ENCODE assay signal across 9 cellular contexts in genomic region chr1:213122514-213122929, GRCh38.
A peak's percentile ranks its signal among the peaks of the same experiment; 100 is the strongest.
DNase-seq lines count a peak whose midpoint lies in the region; ATAC-seq and TF ChIP-seq lines count a peak whose summit lies in the region.
"Had no signal": no experiment of that assay in that cellular context is flagged by ENCODE, and none has a peak within 500 bp of the region (broad histone marks: within the 10 kb centered on the region; RNA-seq: fewer than 3 reads in every experiment).

No MANE protein-coding gene starts in this region.

- peaks cover 20% of the 10 kb centered on the region for H3K36me3 Mint-ChIP-seq in nephron progenitor cell (ENCODE audit: low read depth)

- no peaks in the 10 kb centered on the region for H3K4me1 Mint-ChIP-seq in nephron progenitor cell

- ATAC-seq in activated CD4-positive, CD25-positive, alpha-beta regulatory T cell treated with anti-CD3 and anti-CD28 coated beads, Interleukin-2, amount 50 U/mL, for 24 hours, result no peak
- no peak for ATAC-seq in HG03354 (IDR thresholded peaks at IDR 0.05; ENCODE audit: poor library complexity, severe bottlenecking, unreplicated experiment)
- ATAC-seq in GM19328 (IDR thresholded peaks at IDR 0.05; ENCODE audit: unreplicated experiment), result no peak

- peak; percentile 9 for DNase-seq in AG08395 (ENCODE audit: low spot score)
- DNase-seq in GM20000 (ENCODE audit: low spot score), result peak; percentile 7
- peak; percentile 76 for DNase-seq in NCI-H69 (lab: John Stamatoyannopoulos, UW)
- peak; percentile 21 for DNase-seq in cerebellum (ENCODE audit: low spot score)
- DNase-seq in nephron progenitor cell, result no peak

- no peak overlapping the region for H3K4me3 Mint-ChIP-seq in nephron progenitor cell
- H3K4me3 Mint-ChIP-seq: dendritic cell treated with granulocyte-macrophage colony-stimulating factor and Interleukin-4, amounts not matched to agents 40 ng/mL and 50 ng/mL, for 4 days had no signal

- H3K9me3 Mint-ChIP-seq in nephron progenitor cell, result peaks cover 5% of the 10 kb centered on the region
- H3K9me3 Mint-ChIP-seq: dendritic cell treated with granulocyte-macrophage colony-stimulating factor and Interleukin-4, amounts not matched to agents 40 ng/mL and 50 ng/mL, for 4 days had no signal

- TF ChIP-seq CTCF in GM20000 (IDR thresholded peaks at IDR 0.05; ENCODE audit: extremely low read depth, missing control alignments) (no peak), nephron progenitor cell (IDR thresholded peaks at IDR 0.05) (peak; percentile 73)

- H3K27me3 Mint-ChIP-seq in nephron progenitor cell (ENCODE audit: low read depth, poor library complexity), result no peaks in the 10 kb centered on the region
- H3K27me3 Mint-ChIP-seq: dendritic cell treated with granulocyte-macrophage colony-stimulating factor and Interleukin-4, amounts not matched to agents 40 ng/mL and 50 ng/mL, for 4 days had no signal

- no peak overlapping the region for H3K27ac Mint-ChIP-seq in nephron progenitor cell
- H3K27ac Mint-ChIP-seq: dendritic cell treated with granulocyte-macrophage colony-stimulating factor and Interleukin-4, amounts not matched to agents 40 ng/mL and 50 ng/mL, for 4 days had no signal
